In genomic region chr1:20059847-20060246, GRCh38 we compare ENCODE assay signal across 1 cellular context.
TF ChIP-seq lines count a peak whose summit lies in the region.

No MANE protein-coding gene starts in this region.

TF ChIP-seq in GM12878, 131 proteins besides CTCF, POLR2A, EP300 and RAD21 (continued from another document):
- TF ChIP-seq POLR2AphosphoS2 (IDR thresholded peaks at IDR 0.05; ENCODE audit: low read depth, low read length) (no peak), SMC3 (IDR thresholded peaks at IDR 0.05; ENCODE audit: borderline replicate concordance, low read length) (no peak), IKZF1 (conservative IDR thresholded peaks at IDR 0.05) (peak; percentile 85), SUPT20H (IDR thresholded peaks at IDR 0.05; ENCODE audit: borderline replicate concordance, control insufficient read depth, low read depth, low read length) (no peak), ZNF592 (IDR thresholded peaks at IDR 0.05) (no peak), GATAD2B (conservative IDR thresholded peaks at IDR 0.05; ENCODE audit: low read depth) (peak; percentile 50; the same call in 1 of the 2 replicates), SPI1 (IDR thresholded peaks at IDR 0.05; ENCODE audit: borderline replicate concordance, insufficient read depth, low read depth, low read length) (peak; percentile 95), MYC (IDR thresholded peaks at IDR 0.05; ENCODE audit: insufficient read depth, insufficient read length, insufficient replicate concordance, low read length, severe bottlenecking) (no peak), IKZF2 (IDR thresholded peaks at IDR 0.05) (peak; percentile 55 to 71; a peak in 3 of 4 replicates), PKNOX1 (IDR thresholded peaks at IDR 0.05) (no peak), HCFC1 (IDR thresholded peaks at IDR 0.05; ENCODE audit: low read length) (no peak), EGR1 (IDR thresholded peaks at IDR 0.05; ENCODE audit: borderline replicate concordance in 1 of 2, low read depth in 2 of 2, low read length in 2 of 2) (no peak), ZNF217 (IDR thresholded peaks at IDR 0.05) (no peak)
